ENCODE assay signal across 1 cellular context in genomic region chr17:65055708-65056638, GRCh38.
TF ChIP-seq lines count a peak whose summit lies in the region.

No MANE protein-coding gene starts in this region.

TF ChIP-seq in HepG2, 621 proteins besides CTCF, POLR2A, EP300 and RAD21 (continued from another document):
- TF ChIP-seq ZNF605 (CRISPR knock-in tag; IDR thresholded peaks at IDR 0.05): 0 out of 2 replicates have a peak, but pooled peaks have one; percentile 42
- TF ChIP-seq ZBTB26 (CRISPR knock-in tag; IDR thresholded peaks at IDR 0.05; ENCODE audit: borderline replicate concordance): peak; percentile 43; the same call in 1 of the 2 replicates
- TF ChIP-seq ZSCAN29 (CRISPR knock-in tag; conservative IDR thresholded peaks at IDR 0.05): 0 out of 2 replicates have a peak, but pooled peaks have one; percentile 9
- TF ChIP-seq ZNF143 (CRISPR knock-in tag; IDR thresholded peaks at IDR 0.05): no peak; the same call in 1 of the 2 replicates
- TF ChIP-seq ZNF772 (CRISPR knock-in tag; IDR thresholded peaks at IDR 0.05): no peak; the same call in 1 of the 2 replicates
- TF ChIP-seq SRSF1 (optimal IDR thresholded peaks at IDR 0.05; ENCODE audit: low read depth, low read length): no peak
- peak; percentile 50; the same call in 1 of the 2 replicates for TF ChIP-seq MTA1 (CRISPR knock-in tag; IDR thresholded peaks at IDR 0.05; ENCODE audit: borderline replicate concordance)
- no peak for TF ChIP-seq ZNF331 (CRISPR knock-in tag; IDR thresholded peaks at IDR 0.05)
- TF ChIP-seq ZBTB38 (CRISPR knock-in tag; IDR thresholded peaks at IDR 0.05): peak; percentile 35; the same call in 1 of the 2 replicates
- no peak for TF ChIP-seq ADNP (CRISPR knock-in tag; IDR thresholded peaks at IDR 0.05)
- TF ChIP-seq FUBP1 (CRISPR knock-in tag; IDR thresholded peaks at IDR 0.05; ENCODE audit: borderline replicate concordance): no peak
- peak; percentile 67; the same call in 1 of the 2 replicates for TF ChIP-seq ZNF709 (CRISPR knock-in tag; IDR thresholded peaks at IDR 0.05)
- TF ChIP-seq MAZ (IDR thresholded peaks at IDR 0.05; ENCODE audit: borderline replicate concordance, low read depth, low read length): no peak
- peak; percentile 24 for TF ChIP-seq MAZ (CRISPR knock-in tag; IDR thresholded peaks at IDR 0.05; ENCODE audit: low read depth)
- no peak for TF ChIP-seq ATAD3A (CRISPR knock-in tag; IDR thresholded peaks at IDR 0.05)
- TF ChIP-seq ZNF343 (CRISPR knock-in tag; IDR thresholded peaks at IDR 0.05): peak; percentile 86; the same call in 1 of the 2 replicates
- 0 out of 2 replicates have a peak, but pooled peaks have one; percentile 71 for TF ChIP-seq NCOA1 (CRISPR knock-in tag; IDR thresholded peaks at IDR 0.05)
- no peak for TF ChIP-seq FOXM1 (CRISPR knock-in tag; IDR thresholded peaks at IDR 0.05)
- 0 out of 2 replicates have a peak, but pooled peaks have one; percentile 12 for TF ChIP-seq RXRB (CRISPR knock-in tag; IDR thresholded peaks at IDR 0.05; ENCODE audit: borderline replicate concordance)
- no peak for TF ChIP-seq ZFP36L1 (CRISPR knock-in tag; IDR thresholded peaks at IDR 0.05)
- TF ChIP-seq ZNF136 (CRISPR knock-in tag; IDR thresholded peaks at IDR 0.05; ENCODE audit: low read depth): no peak
- TF ChIP-seq MIER2 (CRISPR knock-in tag; IDR thresholded peaks at IDR 0.05): peak; percentile 35; the same call in 1 of the 2 replicates
- TF ChIP-seq ZNF781 (CRISPR knock-in tag; IDR thresholded peaks at IDR 0.05; ENCODE audit: borderline replicate concordance, not compliant biosample characterization): no peak
- 0 out of 2 replicates have a peak, but pooled peaks have one; percentile 61 for TF ChIP-seq ZHX2 (IDR thresholded peaks at IDR 0.05; ENCODE audit: low read depth)
- no peak for TF ChIP-seq ZHX2 (CRISPR knock-in tag; IDR thresholded peaks at IDR 0.05; ENCODE audit: borderline replicate concordance)
- TF ChIP-seq RBFOX2 (IDR thresholded peaks at IDR 0.05; ENCODE audit: low read depth, low read length): peak; percentile 88
- TF ChIP-seq HOXA5 (CRISPR knock-in tag; IDR thresholded peaks at IDR 0.05): peak; percentile 57
